In genomic region chr5:82613886-82614285, GRCh38 we compare ENCODE assay signal across 25 cellular contexts.
A peak's percentile ranks its signal among the peaks of the same experiment; 100 is the strongest.
DNase-seq lines count a peak whose midpoint lies in the region; ATAC-seq, FAIRE-seq and TF ChIP-seq lines count a peak whose summit lies in the region.
"Had no signal": no experiment of that assay in that cellular context is flagged by ENCODE, and none has a peak within 500 bp of the region (broad histone marks: within the 10 kb centered on the region; RNA-seq: fewer than 3 reads in every experiment).

No MANE protein-coding gene starts in this region.

- DNase-seq in EH (ENCODE audit: low read depth) = peak; percentile 4
- peak; percentile 18 for DNase-seq in RPMI7951 (ENCODE audit: low read depth)
- DNase-seq in bronchial epithelial cell (ENCODE audit: low read depth) = peak; percentile 32
- peak; percentile 68 for DNase-seq in osteoblast (ENCODE audit: insufficient read length, low spot score, missing footprints)
- no peak for DNase-seq in transverse colon
- DNase-seq: 8988T, ACHN, BE2C, Calu3, DMS153, DND-41, GM23248, H9, Kasumi-1, MG63, NCI-H1417, NCI-H1694, NCI-H2029 treated with DMSO at 0.1 percent for 48 hours, NCI-H526 treated with DMSO at 0.1 percent for 48 hours, SHP77 treated with DMSO at 0.1 percent for 48 hours had no signal

- H3K36me3 ChIP-seq in bronchial epithelial cell (ENCODE audit: control insufficient read depth, insufficient read depth, low read length) (no peaks in the 10 kb centered on the region), osteoblast (ENCODE audit: insufficient read depth, low read length) (no peaks in the 10 kb centered on the region), transverse colon (no peaks in the 10 kb centered on the region)
- H3K36me3 ChIP-seq: BE2C, MG63 had no signal

- intact Hi-C loops in transverse colon (cut with DNase I; ENCODE audit: low total_unique reads) = no loop called here

- H3K4me1 ChIP-seq in osteoblast (ENCODE audit: insufficient read depth, low read length) (no peaks in the 10 kb centered on the region), transverse colon (no peaks in the 10 kb centered on the region)
- H3K4me1 ChIP-seq: BE2C had no signal

- no peak for FAIRE-seq in bronchial epithelial cell (lab: Jason Lieb, UNC)
- FAIRE-seq: HepG2, K562 had no signal

- H3K9me3 ChIP-seq in osteoblast (ENCODE audit: low read depth, low read length) (no peaks in the 10 kb centered on the region), transverse colon (no peaks in the 10 kb centered on the region)
- H3K9me3 ChIP-seq: BE2C, MG63 had no signal

- H4K20me1 ChIP-seq in osteoblast (ENCODE audit: insufficient read depth, low read length) = no peaks in the 10 kb centered on the region

- H3K4me2 ChIP-seq in osteoblast (ENCODE audit: insufficient read depth, low read length) = no peak overlapping the region

- H3K79me2 ChIP-seq in osteoblast (ENCODE audit: insufficient read depth, low read length) = no peaks in the 10 kb centered on the region

- H2AFZ ChIP-seq in osteoblast (ENCODE audit: low read length) = no peak overlapping the region
- H2AFZ ChIP-seq: GM23248 had no signal

- TF ChIP-seq POLR2A in transverse colon (IDR thresholded peaks at IDR 0.05) = no peak

- H3K27me3 ChIP-seq in bronchial epithelial cell (ENCODE audit: control insufficient read depth, insufficient read depth, low read length) = no peaks in the 10 kb centered on the region
- no peaks in the 10 kb centered on the region for H3K27me3 ChIP-seq in osteoblast (ENCODE audit: insufficient read depth, low read length)
- no peaks in the 10 kb centered on the region for H3K27me3 ChIP-seq in transverse colon
- H3K27me3 ChIP-seq: BE2C, MG63 had no signal

- H3K4me3 ChIP-seq in bronchial epithelial cell (ENCODE audit: low read depth, low read length) (no peak overlapping the region), osteoblast (ENCODE audit: insufficient read depth, low read length) (no peak overlapping the region), transverse colon (no peak overlapping the region)
- H3K4me3 ChIP-seq: GM23248, K562, MG63 had no signal

- no peak for TF ChIP-seq CTCF in bronchial epithelial cell (IDR thresholded peaks at IDR 0.05; ENCODE audit: insufficient read depth, low read length, severe bottlenecking)
- TF ChIP-seq CTCF in osteoblast (IDR thresholded peaks at IDR 0.05; ENCODE audit: extremely low read depth, low read depth, low read length) = no peak
- no peak for TF ChIP-seq CTCF in transverse colon (IDR thresholded peaks at IDR 0.05)

- H3K27ac ChIP-seq in osteoblast (ENCODE audit: low read depth, low read length) (no peak overlapping the region), transverse colon (no peak overlapping the region)
- H3K27ac ChIP-seq: GM23248, RWPE1 had no signal

- ATAC-seq in HG02678 (IDR thresholded peaks at IDR 0.05; ENCODE audit: unreplicated experiment) (no peak), GM19395 (IDR thresholded peaks at IDR 0.05; ENCODE audit: unreplicated experiment) (no peak)
- ATAC-seq: HepG2, K562 had no signal

- TF ChIP-seq EP300 in transverse colon (IDR thresholded peaks at IDR 0.05; ENCODE audit: low read depth) = no peak

- in situ Hi-C loops in transverse colon (cut with MboI; ENCODE audit: low pct_ligation_motif_present in 1 of 4, low pct_unique_long_range_greater_than_20kb in 1 of 4, low sequenced_read_pairs in 3 of 4) = no loop called here
